In genomic region chr20:297925-298754, GRCh38 we compare ENCODE assay signal across 8 cellular contexts. TPM values are rescaled to one million over a fixed set of nuclear protein-coding genes. Genes with fewer than 3 reads are reported as not detected.
DNase-seq lines count a peak whose midpoint lies in the region; ATAC-seq and TF ChIP-seq lines count a peak whose summit lies in the region.

No MANE protein-coding gene starts in this region.

- peak; percentile 70 for TF ChIP-seq POLR2A in GM18505 (IDR thresholded peaks at IDR 0.05; ENCODE audit: borderline replicate concordance, extremely low read depth, insufficient read depth, insufficient read length)

- TF ChIP-seq CTCF in 22Rv1 (IDR thresholded peaks at IDR 0.05) (no peak), left lung (IDR thresholded peaks at IDR 0.05) (no peak)

- peak; percentile 39 for DNase-seq in NCI-H2171 (lab: John Stamatoyannopoulos, UW)
- DNase-seq in dedifferentiated amniotic fluid mesenchymal stem cell (ENCODE audit: extremely low spot score) = peak; percentile 34
- DNase-seq in left lung = peak; percentile 82 to 90
- peak; percentile 27 to 32 for DNase-seq in stimulated activated CD4-positive, alpha-beta T cell treated with anti-CD3 and anti-CD28 coated beads, Interleukin-2, amount 100 ng/mL, for 48 hours

- H3K4me3 ChIP-seq in left lung = peak overlapping the region; percentile 88 to 91

- H3K4me1 ChIP-seq in left lung = peaks cover 28 to 51% of the 10 kb centered on the region in 2 donors

- no peaks in the 10 kb centered on the region for H3K27me3 ChIP-seq in left lung

- peak; percentile 19 for ATAC-seq in GM18505 (IDR thresholded peaks at IDR 0.05; ENCODE audit: unreplicated experiment)
- ATAC-seq in HG02943 (IDR thresholded peaks at IDR 0.05; ENCODE audit: low read depth, unreplicated experiment) = peak; percentile 17
- ATAC-seq in activated CD4-positive, CD25-positive, alpha-beta regulatory T cell treated with anti-CD3 and anti-CD28 coated beads, Interleukin-2, amount 50 U/mL, for 24 hours = peak; percentile 14 to 18
- ATAC-seq in left lung = peak; percentile 71

- no peaks in the 10 kb centered on the region for H3K36me3 ChIP-seq in left lung

- H3K27ac ChIP-seq in 22Rv1 (peak overlapping the region; percentile 97), left lung (peak overlapping the region; percentile 98 to 100)

- H3K9me3 ChIP-seq in left lung = no peaks in the 10 kb centered on the region

- intact Hi-C loops in left lung (cut with DNase I) = no loop called here

RNA-seq across cellular contexts. Expression of gene ZCCHC3, which starts 0.8 kb away (rescaled TPM):
- 10 to 100 TPM; 11.5 to 15.3 TPM for total RNA-seq in left lung

RNA-seq across cellular contexts. Expression of gene C20orf96, which starts 7.6 kb away (rescaled TPM):
- total RNA-seq in left lung = 1 to 10 TPM; 6.9 to 8.3 TPM

RNA-seq across cellular contexts. Expression of gene SOX12, which starts 27.2 kb away (rescaled TPM):
- 10 to 100 TPM; 14.0 to 18.7 TPM for total RNA-seq in left lung

RNA-seq across cellular contexts. Expression of gene DEFB132, which starts 40.6 kb away (rescaled TPM):
- not detected for total RNA-seq in left lung

RNA-seq across cellular contexts. Expression of gene NRSN2, which starts 48.8 kb away (rescaled TPM):
- 10 to 100 TPM; 34.4 to 38.8 TPM for total RNA-seq in left lung

Comparison
In these comparisons a context has a peak if more than half of its experiments do, and no peak if none do; other contexts are left out.
1. Peak in every context shown above with its lines: DNase-seq, ATAC-seq, H3K4me3 ChIP-seq and H3K27ac ChIP-seq.
2. ATAC-seq: peak in every context shown above with its lines; median percentile 71 in left lung; 19 in GM18505; 17 in HG02943; 16 in activated CD4-positive, CD25-positive, alpha-beta regulatory T cell treated with anti-CD3 and anti-CD28 coated beads, Interleukin-2, amount 50 U/mL, for 24 hours.
3. DNase-seq: peak in every context shown above with its lines; median percentile 86 in left lung; 39 in NCI-H2171; 34 in dedifferentiated amniotic fluid mesenchymal stem cell; 30 in stimulated activated CD4-positive, alpha-beta T cell treated with anti-CD3 and anti-CD28 coated beads, Interleukin-2, amount 100 ng/mL, for 48 hours.